13 cellular contexts compared by ENCODE assay signal in the genomic region with DNA sequence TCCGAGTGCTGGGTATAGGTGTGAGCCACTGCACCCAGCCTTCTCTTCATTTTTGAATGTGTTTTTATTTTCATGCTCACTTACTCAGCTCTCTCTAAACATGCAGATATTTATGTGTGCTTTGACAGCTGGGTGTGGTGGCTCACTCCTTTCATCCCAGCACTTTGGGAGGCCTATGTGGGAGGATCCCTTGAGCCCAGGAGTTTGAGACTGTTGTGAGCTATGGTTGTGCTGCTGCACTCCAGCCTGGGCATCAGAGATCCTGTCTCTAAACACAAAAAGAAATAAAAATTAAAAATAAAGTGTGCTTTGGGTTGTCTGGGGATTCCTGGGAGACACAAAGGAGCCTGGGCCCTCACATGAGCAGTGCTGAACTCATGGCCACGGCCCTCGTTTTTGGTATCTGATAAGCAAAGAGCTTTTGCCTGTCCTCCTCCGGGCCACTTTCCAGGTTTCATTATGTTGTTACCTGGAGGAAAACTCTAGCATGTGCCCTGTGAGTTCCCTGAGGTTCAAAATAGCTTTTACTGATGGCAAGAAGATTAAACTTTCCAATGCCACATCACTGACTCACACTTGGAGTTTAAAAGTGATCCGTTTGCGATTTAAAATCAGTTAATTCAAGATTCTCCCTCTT.
A peak's percentile ranks its signal among the peaks of the same experiment; 100 is the strongest.
DNase-seq lines count a peak whose midpoint lies in the region; ATAC-seq and TF ChIP-seq lines count a peak whose summit lies in the region.
"Had no signal": no experiment of that assay in that cellular context is flagged by ENCODE, and none has a peak within 500 bp of the region (broad histone marks: within the 10 kb centered on the region; RNA-seq: fewer than 3 reads in every experiment).

No MANE protein-coding gene starts in this region.

- H3K4me1 ChIP-seq in cardiac muscle cell (ENCODE audit: low read depth) (peaks cover 41% of the 10 kb centered on the region), right cardiac atrium (ENCODE audit: control insufficient read depth, insufficient read depth, low read length) (peaks cover 2% of the 10 kb centered on the region), OCI-LY7 (ENCODE audit: insufficient read depth, low read length, poor library complexity, severe bottlenecking) (peaks cover 34% of the 10 kb centered on the region), hepatocyte (ENCODE audit: insufficient read depth) (peaks cover 25% of the 10 kb centered on the region), stomach (peaks cover 6 to 49% (median 26%) of the 10 kb centered on the region in 4 donors), Caco-2 (peaks cover 16% of the 10 kb centered on the region)

- H3K4me3 ChIP-seq in cardiac muscle cell (no peak overlapping the region), right cardiac atrium (ENCODE audit: low read length) (no peak overlapping the region), OCI-LY7 (ENCODE audit: low read depth, low read length, poor library complexity, severe bottlenecking) (peak overlapping the region; percentile 21), hepatocyte (no peak overlapping the region), stomach (no peak overlapping the region), Caco-2 (ENCODE audit: low read depth, low read length) (no peak overlapping the region)
- H3K4me3 ChIP-seq: ovary, upper lobe of left lung had no signal

- TF ChIP-seq CTCF in cardiac muscle cell (IDR thresholded peaks at IDR 0.05; ENCODE audit: low read depth, low read length), result no peak
- TF ChIP-seq CTCF in OCI-LY7 (conservative IDR thresholded peaks at IDR 0.05; ENCODE audit: low read length), result no peak
- no peak for TF ChIP-seq CTCF in hepatocyte (IDR thresholded peaks at IDR 0.05; ENCODE audit: poor library complexity)
- no peak for TF ChIP-seq CTCF in stomach (IDR thresholded peaks at IDR 0.05)
- no peak for TF ChIP-seq CTCF in Caco-2 (IDR thresholded peaks at IDR 0.05; ENCODE audit: insufficient read depth in 1 of 2, low read depth in 1 of 2, low read length in 1 of 2, severe bottlenecking in 1 of 2, unreplicated experiment in 1 of 2)

- H3K9me3 Mint-ChIP-seq in Caco-2 (ENCODE audit: unreplicated experiment), result no peaks in the 10 kb centered on the region

- H3K4me3 Mint-ChIP-seq in Caco-2 (ENCODE audit: unreplicated experiment), result no peak overlapping the region

- H4K20me1 ChIP-seq in OCI-LY7 (ENCODE audit: insufficient read depth, low read length) (no peaks in the 10 kb centered on the region), hepatocyte (ENCODE audit: insufficient read depth, poor library complexity, severe bottlenecking) (no peaks in the 10 kb centered on the region)

- peaks cover 11% of the 10 kb centered on the region for H3K4me1 Mint-ChIP-seq in Caco-2 (ENCODE audit: low read depth, unreplicated experiment)

- H3K27me3 Mint-ChIP-seq in Caco-2 (ENCODE audit: insufficient read depth, unreplicated experiment), result no peaks in the 10 kb centered on the region

- H3K79me2 ChIP-seq in OCI-LY7 (ENCODE audit: insufficient read depth, low read depth, low read length), result no peaks in the 10 kb centered on the region
- no peaks in the 10 kb centered on the region for H3K79me2 ChIP-seq in hepatocyte

- POLR2A ChIA-PET in OCI-LY7 (lab: Charles Lee) (interaction anchor here (0.8 to 1.0 kb wide), 2 partner anchors 9 to 11 kb away, joined by 3 to 4 read pairs; no protein-coding TSS in a partner anchor), Caco-2 (lab: Charles Lee) (no interaction called here)

- no peak for TF ChIP-seq EP300 in stomach (IDR thresholded peaks at IDR 0.05)

- ATAC-seq in right cardiac atrium (no peak), HG02973 (IDR thresholded peaks at IDR 0.05; ENCODE audit: unreplicated experiment) (no peak), HG03039 (IDR thresholded peaks at IDR 0.05; ENCODE audit: unreplicated experiment) (no peak)

- H2AFZ ChIP-seq in OCI-LY7 (ENCODE audit: low read length) (peak overlapping the region; percentile 81), hepatocyte (no peak overlapping the region)

- H3K36me3 ChIP-seq in cardiac muscle cell (no peaks in the 10 kb centered on the region), OCI-LY7 (ENCODE audit: insufficient read depth, low read length) (no peaks in the 10 kb centered on the region), hepatocyte (replicated peaks; ENCODE audit: insufficient read depth, low read depth) (no peaks in the 10 kb centered on the region), stomach (no peaks in the 10 kb centered on the region), Caco-2 (ENCODE audit: control insufficient read depth, insufficient read depth, low read length) (no peaks in the 10 kb centered on the region)
- H3K36me3 ChIP-seq: ovary, upper lobe of left lung had no signal

- 56% methylated on average over 6 of the region's 6 CpGs for WGBS in right cardiac atrium
- 57% methylated on average over 6 of the region's 6 CpGs for WGBS in hepatocyte (ENCODE audit: low lambda C conversion rate, missing lambda C conversion rate)
- WGBS in stomach, 5 donors, result 38 to 65% (median 43%) methylated on average over 6 of the region's 6 CpGs

- H3K4me2 ChIP-seq in OCI-LY7 (ENCODE audit: low read length) (peak overlapping the region; percentile 68), hepatocyte (no peak overlapping the region)

- peak overlapping the region; percentile 50 for H3K27ac ChIP-seq in cardiac muscle cell
- H3K27ac ChIP-seq in right cardiac atrium (ENCODE audit: low read length), result no peak overlapping the region
- H3K27ac ChIP-seq in OCI-LY7 (ENCODE audit: low read depth, low read length, poor library complexity, severe bottlenecking), result peak overlapping the region; percentile 17
- H3K27ac ChIP-seq in hepatocyte, result peak overlapping the region; percentile 65
- H3K27ac ChIP-seq in stomach, result peak overlapping the region in 3 of 5 donors; percentile 24 to 40 (median 24)
- H3K27ac ChIP-seq: ovary, upper lobe of left lung had no signal

- H3K27ac Mint-ChIP-seq in Caco-2 (ENCODE audit: unreplicated experiment), result no peak overlapping the region

- CTCF ChIA-PET in OCI-LY7 (lab: Charles Lee; ENCODE audit: unreplicated experiment), result interaction anchor here (1.2 kb wide), 1 partner anchor 9 kb away, joined by 3 read pairs; no protein-coding TSS in a partner anchor
- CTCF ChIA-PET in Caco-2 (lab: Charles Lee), result no interaction called here

- H3K27me3 ChIP-seq in cardiac muscle cell (no peaks in the 10 kb centered on the region), right cardiac atrium (ENCODE audit: control insufficient read depth, insufficient read depth) (no peaks in the 10 kb centered on the region), hepatocyte (no peaks in the 10 kb centered on the region), stomach (no peaks in the 10 kb centered on the region), Caco-2 (replicated peaks; ENCODE audit: control insufficient read depth, insufficient read depth, low read length) (no peaks in the 10 kb centered on the region)
- H3K27me3 ChIP-seq: ovary, upper lobe of left lung had no signal

- H3K36me3 Mint-ChIP-seq in Caco-2 (ENCODE audit: insufficient read depth, unreplicated experiment), result no peaks in the 10 kb centered on the region

- no peaks in the 10 kb centered on the region for H3K9me2 ChIP-seq in OCI-LY7 (ENCODE audit: insufficient read depth, low read length)
- no peaks in the 10 kb centered on the region for H3K9me2 ChIP-seq in hepatocyte (replicated peaks; ENCODE audit: insufficient read depth)

- intact Hi-C loops in right cardiac atrium (cut with DNase I), result no loop called here
- intact Hi-C loops in OCI-LY7 (cut with micrococcal nuclease; ENCODE audit: unreplicated experiment), result no loop called here
- intact Hi-C loops in stomach (cut with DNase I; ENCODE audit: low total_unique reads), result no loop called here
- intact Hi-C loops in Caco-2 (cut with micrococcal nuclease; ENCODE audit: unreplicated experiment), result no loop called here

- no peak for TF ChIP-seq POLR2A in stomach (IDR thresholded peaks at IDR 0.05)

- H3K9me3 ChIP-seq in cardiac muscle cell (ENCODE audit: low read depth), result no peaks in the 10 kb centered on the region
- no peaks in the 10 kb centered on the region for H3K9me3 ChIP-seq in right cardiac atrium (ENCODE audit: control insufficient read depth, low read length)
- H3K9me3 ChIP-seq in OCI-LY7 (ENCODE audit: low read length), result no peaks in the 10 kb centered on the region
- no peaks in the 10 kb centered on the region for H3K9me3 ChIP-seq in hepatocyte (ENCODE audit: low read depth)
- H3K9me3 ChIP-seq in stomach, result no peaks in the 10 kb centered on the region
- no peaks in the 10 kb centered on the region for H3K9me3 ChIP-seq in Caco-2
- H3K9me3 ChIP-seq: ovary, upper lobe of left lung had no signal

- BruUV-seq in OCI-LY7 (replicated peaks; lab: Mats Ljungman, UMichigan) (no TSS peak), Caco-2 (replicated peaks; lab: Mats Ljungman, UMichigan) (no TSS peak)

- DNase-seq in cardiac muscle cell (ENCODE audit: low read depth in 1 of 2, low spot score in 1 of 2) (no peak), right cardiac atrium (no peak), OCI-LY7 (ENCODE audit: low spot score) (no peak), hepatocyte (ENCODE audit: low spot score) (no peak), stomach (peak; percentile 47), Caco-2 (no peak)
- DNase-seq: activated CD4-positive, alpha-beta T cell treated with anti-CD3 and anti-CD28 coated beads for 4 hours; midbrain; NCI-H1105 treated with DMSO at 0.1 percent for 48 hours; ovary; upper lobe of left lung had no signal
